18 cellular contexts compared by ENCODE assay signal in genomic region chr3:23620616-23621015, GRCh38.
DNase-seq lines count a peak whose midpoint lies in the region; ATAC-seq, FAIRE-seq and TF ChIP-seq lines count a peak whose summit lies in the region.
"Had no signal": no experiment of that assay in that cellular context is flagged by ENCODE, and none has a peak within 500 bp of the region (broad histone marks: within the 10 kb centered on the region; RNA-seq: fewer than 3 reads in every experiment).

No MANE protein-coding gene starts in this region.

- H4K91ac ChIP-seq in H1 (replicated peaks; ENCODE audit: insufficient read length, low read length): no peak overlapping the region
- no peak overlapping the region for H4K91ac ChIP-seq in trophoblast cell (ENCODE audit: low read depth, low read length)

- H3K9ac ChIP-seq in H1 (replicated peaks in 1 of 4; ENCODE audit: extremely low read depth in 1 of 4, low read depth in 3 of 4, low read length in 3 of 4) (no peak overlapping the region), trophoblast cell (ENCODE audit: low read length) (no peak overlapping the region)

- peaks cover 1% of the 10 kb centered on the region; the same call in 1 of the 2 replicates for H3K23me2 ChIP-seq in H1 (ENCODE audit: low read depth, low read length)

- WGBS in H1 (ENCODE audit: extremely low coverage in 1 of 2, insufficient coverage in 1 of 2, insufficient read length in 1 of 2, insufficient replicate concordance in 2 of 2, low coverage in 1 of 2, low lambda C conversion rate in 2 of 2, missing lambda C conversion rate in 1 of 2), 2 experiments: 79% methylated on average over 4 of the region's 4 CpGs; no CpG with 5 or more reads in 1 of the 2 experiments
- WGBS in trophoblast cell (ENCODE audit: extremely low coverage, insufficient coverage, insufficient read length): no CpG with 5 or more reads among the region's 4 CpGs

- H4K12ac ChIP-seq in trophoblast cell (ENCODE audit: low read depth, low read length): no peak overlapping the region

- peaks cover 0 to 6% of the 10 kb centered on the region in 2 experiments; a peak in 1 of 4 replicates for H3K9me3 ChIP-seq in H1 (ENCODE audit: insufficient read depth in 2 of 2, low read depth in 1 of 2, low read length in 1 of 2)
- H3K9me3 ChIP-seq in trophoblast cell (ENCODE audit: insufficient read depth, low read depth, low read length): peaks cover 7% of the 10 kb centered on the region

- H3K14ac ChIP-seq in H1 (ENCODE audit: insufficient read length) (no peak overlapping the region), trophoblast cell (ENCODE audit: low read length) (no peak overlapping the region)

- DNase-seq in RWPE1 (ENCODE audit: low spot score): no peak
- DNase-seq in H1 (ENCODE audit: low read depth in 1 of 2, low spot score in 2 of 2): peak in 1 of 2 experiments; percentile 17
- peak; percentile 79 to 85 for DNase-seq in foreskin keratinocyte
- peak; percentile 58 for DNase-seq in ureter (ENCODE audit: low spot score)
- no peak for DNase-seq in trophoblast cell
- no peak for DNase-seq in Right ventricle myocardium inferior (ENCODE audit: missing footprints)
- DNase-seq in Kasumi-1 (lab: John Stamatoyannopoulos, UW): no peak
- DNase-seq: C1 segment of cervical spinal cord; Calu3; CD4-positive, alpha-beta T cell; DMS 273 treated with DMSO at 0.1 percent for 48 hours; DMS79; HCEC 1CT had no signal

- H2AFZ ChIP-seq in H1 (ENCODE audit: low read length) (no peak overlapping the region), trophoblast cell (ENCODE audit: insufficient read depth, low read length, poor library complexity) (no peak overlapping the region)

- intact Hi-C loops in Right ventricle myocardium inferior (cut with DNase I): no loop called here

- POLR2A ChIA-PET in RWPE1 (lab: Yijun Ruan, JAX; ENCODE audit: low non-redundant PET) (no interaction called here), H1 (lab: Charles Lee; ENCODE audit: partially characterized antibody) (no interaction called here)

- no peak for TF ChIP-seq RAD21 in H1 (IDR thresholded peaks at IDR 0.05 in 1 of 2, conservative IDR thresholded peaks at IDR 0.05 in 1 of 2; ENCODE audit: low read depth in 2 of 2, low read length in 2 of 2)

- H3K23ac ChIP-seq in H1 (ENCODE audit: insufficient read length) (no peak overlapping the region), trophoblast cell (ENCODE audit: low read length) (no peak overlapping the region)

- H3K36me3 ChIP-seq in H1 (ENCODE audit: control insufficient read depth in 2 of 4, insufficient read depth in 4 of 4, low read length in 3 of 4) (no peaks in the 10 kb centered on the region; a peak in 1 of 8 replicates), trophoblast cell (ENCODE audit: control insufficient read depth in 1 of 2, insufficient read depth in 2 of 2, low read length in 2 of 2) (no peaks in the 10 kb centered on the region)

- CTCF ChIA-PET in RWPE1 (lab: Yijun Ruan, JAX): no interaction called here
- CTCF ChIA-PET in H1 (lab: Charles Lee; ENCODE audit: partially characterized antibody): interaction anchor here (0.7 kb wide), 1 partner anchor 19 kb away, joined by 3 read pairs; no protein-coding TSS in a partner anchor

- no peak overlapping the region for H2BK20ac ChIP-seq in H1 (ENCODE audit: low read length)

- H3K79me1 ChIP-seq in H1 (ENCODE audit: low read depth, low read length) (no peaks in the 10 kb centered on the region), trophoblast cell (ENCODE audit: low read length) (no peaks in the 10 kb centered on the region)

- H3K4me1 ChIP-seq in H1 (replicated peaks in 1 of 4; ENCODE audit: control insufficient read depth in 3 of 4, insufficient read depth in 4 of 4, low read length in 3 of 4) (peaks cover 0 to 6% (median 0%) of the 10 kb centered on the region in 4 experiments; a peak in 2 of 7 replicates), foreskin keratinocyte (peaks cover 15% of the 10 kb centered on the region), trophoblast cell (ENCODE audit: control insufficient read depth in 1 of 2, insufficient read depth in 2 of 2, low read length in 2 of 2) (no peaks in the 10 kb centered on the region)

- no peaks in the 10 kb centered on the region for H4K20me1 ChIP-seq in H1 (replicated peaks in 1 of 2; ENCODE audit: control insufficient read depth in 1 of 2, insufficient read depth in 2 of 2, low read length in 2 of 2)

- ATAC-seq in foreskin keratinocyte (peak; percentile 78), Right ventricle myocardium inferior (no peak)
- ATAC-seq: GM12878, HepG2 had no signal

- H2BK12ac ChIP-seq in H1 (ENCODE audit: low read depth, low read length) (0 out of 2 replicates have a peak overlapping the region, but pooled peaks have one; percentile 2), trophoblast cell (ENCODE audit: low read length) (no peak overlapping the region)

- no peak for TF ChIP-seq EP300 in H1 (IDR thresholded peaks at IDR 0.05; ENCODE audit: borderline replicate concordance in 1 of 2, low read depth in 2 of 2, low read length in 2 of 2)

- H4K8ac ChIP-seq in H1 (ENCODE audit: extremely low read depth, insufficient read depth, low read length) (no peak overlapping the region), trophoblast cell (ENCODE audit: low read depth, low read length) (no peak overlapping the region)

- H2AK5ac ChIP-seq in H1 (ENCODE audit: low read depth, low read length) (no peak overlapping the region), trophoblast cell (ENCODE audit: low read length) (no peak overlapping the region)

- H2BK15ac ChIP-seq in H1 (ENCODE audit: low read length): no peak overlapping the region

- no peak overlapping the region for H3K56ac ChIP-seq in H1 (replicated peaks; ENCODE audit: insufficient read length, low read depth, low read length)

- FAIRE-seq in H1 (lab: Jason Lieb, UNC): no peak
- FAIRE-seq: A204.1, GM12878, GM18507, HepG2, HTR-8/SVneo had no signal

- no peak overlapping the region for H3K4ac ChIP-seq in H1 (replicated peaks; ENCODE audit: insufficient read length, low read depth, low read length)
- H3K4ac ChIP-seq in trophoblast cell (ENCODE audit: low read depth, low read length): no peak overlapping the region

- H3K4me2 ChIP-seq in H1 (ENCODE audit: insufficient read depth in 1 of 2, low read depth in 2 of 2, low read length in 2 of 2): no peak overlapping the region
- H3K4me2 ChIP-seq in trophoblast cell (ENCODE audit: low read length): no peak overlapping the region

- H3K27me3 ChIP-seq in H1 (replicated peaks in 1 of 4; ENCODE audit: control insufficient read depth in 3 of 4, extremely low read depth in 1 of 4, insufficient read depth in 3 of 4, low read length in 3 of 4): no peaks in the 10 kb centered on the region
- H3K27me3 ChIP-seq in foreskin keratinocyte: no peaks in the 10 kb centered on the region
- H3K27me3 ChIP-seq in trophoblast cell (ENCODE audit: insufficient read depth, low read length): no peaks in the 10 kb centered on the region

- TF ChIP-seq POLR2A in H1 (IDR thresholded peaks at IDR 0.05; ENCODE audit: control extremely low read depth in 1 of 2, low read depth in 2 of 2, low read length in 2 of 2): no peak

- TF ChIP-seq CTCF in RWPE1 (conservative IDR thresholded peaks at IDR 0.05; ENCODE audit: low read depth): no peak
- TF ChIP-seq CTCF in H1 (IDR thresholded peaks at IDR 0.05; ENCODE audit: control extremely low read depth in 1 of 3, insufficient read depth in 1 of 3, low read depth in 1 of 3, low read length in 3 of 3): no peak
- no peak for TF ChIP-seq CTCF in foreskin keratinocyte (conservative IDR thresholded peaks at IDR 0.05)

- H3K18ac ChIP-seq in H1 (ENCODE audit: extremely low read depth, low read length) (no peak overlapping the region), trophoblast cell (ENCODE audit: low read length) (no peak overlapping the region)

- H4K5ac ChIP-seq in H1 (ENCODE audit: insufficient read length, low read depth, low read length): no peak overlapping the region

- H3K79me2 ChIP-seq in H1 (ENCODE audit: control insufficient read depth in 1 of 2, insufficient read depth in 2 of 2, low read length in 2 of 2) (no peaks in the 10 kb centered on the region), trophoblast cell (ENCODE audit: control insufficient read depth, insufficient read depth, low read length, poor library complexity) (no peaks in the 10 kb centered on the region)

- H2BK5ac ChIP-seq in H1 (ENCODE audit: low read depth, low read length): no peak overlapping the region
- H2BK5ac ChIP-seq in trophoblast cell (ENCODE audit: low read depth, low read length, poor library complexity): no peak overlapping the region

- peak overlapping the region; percentile 61 for H3K27ac ChIP-seq in RWPE1
- no peak overlapping the region for H3K27ac ChIP-seq in H1 (ENCODE audit: low read depth, low read length)
- H3K27ac ChIP-seq in foreskin keratinocyte: peak overlapping the region; percentile 10
- no peak overlapping the region for H3K27ac ChIP-seq in trophoblast cell (ENCODE audit: low read depth, low read length)

- no peak overlapping the region for H2BK120ac ChIP-seq in H1 (replicated peaks; ENCODE audit: low read depth, low read length)
- no peak overlapping the region for H2BK120ac ChIP-seq in trophoblast cell (ENCODE audit: insufficient read depth, low read length, poor library complexity)

- H3K4me3 ChIP-seq in H1 (ENCODE audit: extremely low read depth in 1 of 4, insufficient read depth in 2 of 4, low read depth in 3 of 4, low read length in 4 of 4): no peak overlapping the region
- H3K4me3 ChIP-seq in trophoblast cell (ENCODE audit: low read depth, low read length): no peak overlapping the region
- H3K4me3 ChIP-seq: GM12878 had no signal

TF ChIP-seq in H1, 55 proteins besides CTCF, POLR2A, EP300 and RAD21:
- TF ChIP-seq EZH2 (IDR thresholded peaks at IDR 0.05; ENCODE audit: low read depth, low read length, severe bottlenecking): no peak
TF ChIP-seq in H1: peak in this region for 0.

Comparison
In these comparisons a context has a peak if more than half of its experiments do, and no peak if none do; other contexts are left out.
1. DNase-seq: peak in foreskin keratinocyte (2 of 2) and ureter (single experiment); none in RWPE1 (single experiment), trophoblast cell (0 of 2), Right ventricle myocardium inferior (single experiment) and Kasumi-1 (0 of 2).
2. H3K27ac ChIP-seq: peak in RWPE1 (single experiment) and foreskin keratinocyte (single experiment); none in H1 (single experiment) and trophoblast cell (single experiment).